Comparison of ENCODE assay signal across 8 cellular contexts in the genomic region with DNA sequence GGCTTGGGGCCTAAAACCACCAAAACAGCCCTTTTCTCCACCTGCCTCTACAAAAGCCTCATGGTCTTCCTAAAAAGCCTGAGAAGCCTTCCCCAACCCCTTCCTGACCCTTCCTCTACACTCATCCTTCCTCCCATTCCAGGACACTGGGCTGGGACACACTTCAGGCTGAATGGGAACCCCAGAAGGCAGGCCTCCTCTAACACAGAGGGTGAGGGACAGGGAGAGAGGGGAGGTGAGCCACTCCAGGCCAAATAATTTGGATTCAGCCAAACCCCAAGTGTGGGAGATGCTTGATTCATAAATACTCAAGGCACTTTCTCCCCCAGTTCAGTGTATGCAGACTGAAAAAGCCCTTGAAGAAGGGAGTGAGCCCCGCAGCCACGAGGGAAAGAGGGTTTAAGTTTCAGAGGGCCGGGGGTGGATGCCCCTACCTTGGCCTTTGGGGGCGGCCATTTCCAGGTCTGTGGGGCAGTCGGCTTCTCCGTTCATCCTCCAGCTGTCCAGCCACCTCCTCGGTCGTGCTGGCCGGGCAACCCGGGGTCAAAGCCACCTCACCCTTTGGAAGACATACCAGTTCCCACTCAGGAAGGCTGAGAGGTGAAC. TPM values are rescaled to one million over a fixed set of nuclear protein-coding genes. Genes with fewer than 3 reads are reported as not detected.
DNase-seq lines count a peak whose midpoint lies in the region; ATAC-seq and TF ChIP-seq lines count a peak whose summit lies in the region.

No MANE protein-coding gene starts in this region.

- DNase-seq in H7 (no peak), fibroblast of villous mesenchyme (ENCODE audit: low read depth) (no peak), dermis blood vessel endothelial cell (no peak), hippocampal formation (lab: John Stamatoyannopoulos, UW) (no peak)

- H4K20me1 ChIP-seq in SU-DHL-6 (ENCODE audit: low read depth, low read length) = no peaks in the 10 kb centered on the region

- peaks cover 19% of the 10 kb centered on the region for H3F3A ChIP-seq in SU-DHL-6 (ENCODE audit: insufficient read depth)

- H3K9me3 ChIP-seq in SU-DHL-6 (ENCODE audit: insufficient read depth, low read length) = no peaks in the 10 kb centered on the region

- no peaks in the 10 kb centered on the region for H3K9me2 ChIP-seq in SU-DHL-6 (replicated peaks; ENCODE audit: insufficient read depth, low read length)

- no peak overlapping the region for H2AFZ ChIP-seq in SU-DHL-6 (ENCODE audit: low read depth, low read length, severe bottlenecking)

- H3K9ac ChIP-seq in SU-DHL-6 (ENCODE audit: low read length) = peak overlapping the region; percentile 93

- TF ChIP-seq CTCF in SU-DHL-6 (IDR thresholded peaks at IDR 0.05; ENCODE audit: insufficient read depth, low read length, poor library complexity, severe bottlenecking) (no peak), fibroblast of villous mesenchyme (IDR thresholded peaks at IDR 0.05; ENCODE audit: insufficient read depth, low read depth, low read length) (no peak)

- H3K4me2 ChIP-seq in SU-DHL-6 (ENCODE audit: low read depth, low read length, poor library complexity, severe bottlenecking) = peak overlapping the region; percentile 91

- H3K27ac ChIP-seq in SU-DHL-6 (ENCODE audit: low read depth, low read length) = peak overlapping the region; percentile 95
- H3K27ac ChIP-seq in skin epidermis = peak overlapping the region; percentile 35 to 100 (median 99)

- H3K79me2 ChIP-seq in SU-DHL-6 (ENCODE audit: insufficient read depth, low read length) = peaks cover 31% of the 10 kb centered on the region

- peaks cover 29% of the 10 kb centered on the region for H3K36me3 ChIP-seq in H7 (replicated peaks; ENCODE audit: control insufficient read depth, insufficient read depth, low read length)
- peaks cover 11% of the 10 kb centered on the region for H3K36me3 ChIP-seq in SU-DHL-6 (ENCODE audit: low read length)

- no peaks in the 10 kb centered on the region for H3K27me3 ChIP-seq in H7 (ENCODE audit: control insufficient read depth, insufficient read depth, low read length)
- no peaks in the 10 kb centered on the region for H3K27me3 ChIP-seq in SU-DHL-6 (ENCODE audit: low read length)

- H3K4me3 ChIP-seq in H7 (ENCODE audit: insufficient read depth, low read depth, low read length) (peak overlapping the region; percentile 62), SU-DHL-6 (ENCODE audit: insufficient read depth, low read length, poor library complexity, severe bottlenecking) (peak overlapping the region; percentile 82), fibroblast of villous mesenchyme (ENCODE audit: low read depth, low read length) (peak overlapping the region; percentile 64), skin epidermis (peak overlapping the region; percentile 76 to 94 (median 87))

- no peak for ATAC-seq in GM18511 (IDR thresholded peaks at IDR 0.05; ENCODE audit: unreplicated experiment)
- no peak for ATAC-seq in GM19395 (IDR thresholded peaks at IDR 0.05; ENCODE audit: unreplicated experiment)

RNA-seq across cellular contexts. Expression of a gene that starts 1.6 kb away (rescaled TPM):
- 63.3 and 66.2 TPM in 2 replicates for total RNA-seq in H7 (2014; rRNA removed; shearing (Covaris generic))
- total RNA-seq in fibroblast of villous mesenchyme (46.1 and 46.6 TPM in 2 replicates), dermis blood vessel endothelial cell (59.2 and 68.4 TPM in 2 replicates)

RNA-seq across cellular contexts. Expression of a gene that starts 18.2 kb away (rescaled TPM):
- total RNA-seq in H7 (2014; rRNA removed; shearing (Covaris generic)) = 80.6 and 83.4 TPM in 2 replicates
- 43.6 and 48.3 TPM in 2 replicates for total RNA-seq in fibroblast of villous mesenchyme
- total RNA-seq in dermis blood vessel endothelial cell = 51.1 and 67.7 TPM in 2 replicates

RNA-seq across cellular contexts. Expression of a gene that starts 31.1 kb away (rescaled TPM):
- total RNA-seq in H7 (2014; rRNA removed; shearing (Covaris generic)) = 19.1 and 25.7 TPM in 2 replicates
- 19.0 and 28.1 TPM in 2 replicates for total RNA-seq in fibroblast of villous mesenchyme
- 37.0 and 40.2 TPM in 2 replicates for total RNA-seq in dermis blood vessel endothelial cell

RNA-seq across cellular contexts. Expression of a gene that starts 47.3 kb away (rescaled TPM):
- total RNA-seq in H7 (2014; rRNA removed; shearing (Covaris generic)) = 0.17 TPM in 1 of 2 replicates, not detected in the other
- total RNA-seq in fibroblast of villous mesenchyme = under 0.01 TPM in 1 of 2 replicates, not detected in the other
- total RNA-seq in dermis blood vessel endothelial cell = 0.17 TPM in 1 of 2 replicates, not detected in the other

RNA-seq across cellular contexts. Expression of a gene that starts 50.1 kb away (rescaled TPM):
- 0.07 TPM in 2 replicates for total RNA-seq in H7 (2014; rRNA removed; shearing (Covaris generic))
- total RNA-seq in fibroblast of villous mesenchyme = not detected in 2 replicates
- total RNA-seq in dermis blood vessel endothelial cell = not detected in 2 replicates
